8 cellular contexts compared by ENCODE assay signal in the genomic region with DNA sequence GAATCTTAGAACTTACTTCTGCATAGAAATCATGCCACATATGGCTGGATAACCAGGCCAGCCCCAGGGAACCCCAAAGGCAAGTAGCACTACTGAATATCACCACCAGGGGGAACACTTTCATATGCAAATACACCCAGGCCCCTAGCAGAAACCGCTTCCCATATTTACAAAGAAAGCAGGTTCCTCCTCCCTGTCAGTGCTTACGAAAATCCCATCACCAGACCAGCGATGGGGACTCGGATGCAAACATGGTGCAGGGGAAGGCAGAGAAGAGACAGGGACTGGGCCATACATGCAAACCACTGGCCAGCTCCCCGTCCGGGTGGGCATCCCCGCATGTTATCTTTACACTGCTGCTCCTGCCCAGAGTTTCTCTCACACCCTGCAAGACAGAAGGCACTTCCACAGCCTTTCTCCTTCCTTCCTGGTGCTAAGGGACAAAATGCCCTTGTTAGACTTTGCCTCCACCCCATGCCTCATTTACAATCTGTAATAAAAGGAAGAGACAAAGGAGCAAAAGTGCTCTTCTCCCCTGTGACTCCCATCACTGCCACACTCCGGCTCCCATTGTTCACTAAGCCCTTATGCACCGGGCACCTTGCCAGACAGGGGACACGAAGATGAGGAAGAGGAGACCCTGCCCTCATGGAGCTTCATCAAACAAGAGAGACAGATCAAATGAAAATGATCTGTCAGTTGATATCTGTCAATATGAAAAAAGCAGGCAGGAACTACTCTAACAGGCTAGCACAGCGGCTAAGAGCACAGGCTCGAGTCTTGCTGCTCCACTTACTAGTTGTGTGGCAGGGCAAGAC.
DNase-seq lines count a peak whose midpoint lies in the region; ATAC-seq lines count a peak whose summit lies in the region.

No MANE protein-coding gene starts in this region.

- DNase-seq in COLO668 (lab: John Stamatoyannopoulos, UW; ENCODE audit: unreplicated experiment) (peak; percentile 80), NCI-H69 (lab: John Stamatoyannopoulos, UW) (peak; percentile 90), ecto neural progenitor cell (ENCODE audit: low spot score) (peak; percentile 78), lung microvascular endothelial cell (ENCODE audit: low read depth in 2 of 2) (peak; percentile 79 to 83)
- DNase-seq in activated CD4-positive, alpha-beta T cell treated with anti-CD3 and anti-CD28 coated beads, Interleukin-2, amount 50 U/mL, for 24 hours (ENCODE audit: low read depth in 1 of 2, low spot score in 1 of 2), result peak; percentile 17 to 64
- peak; percentile 14 to 28 for DNase-seq in stimulated activated CD8-positive, alpha-beta memory T cell treated with anti-CD3 and anti-CD28 coated beads, Interleukin-2, amount 100 ng/mL, for 48 hours (ENCODE audit: low read depth in 2 of 2)

- ATAC-seq in GM19372 (IDR thresholded peaks at IDR 0.05; ENCODE audit: low read depth, unreplicated experiment) (peak; percentile 97), HG03439 (IDR thresholded peaks at IDR 0.05; ENCODE audit: unreplicated experiment) (peak; percentile 83)

Comparison
In these comparisons a context has a peak if more than half of its experiments do, and no peak if none do; other contexts are left out.
1. Peak in every context shown above with its lines: DNase-seq and ATAC-seq.
2. DNase-seq: peak in every context shown above with its lines; median percentile 90 in NCI-H69; 81 in lung microvascular endothelial cell; 80 in COLO668; 78 in ecto neural progenitor cell; 40 in activated CD4-positive, alpha-beta T cell treated with anti-CD3 and anti-CD28 coated beads, Interleukin-2, amount 50 U/mL, for 24 hours; 21 in stimulated activated CD8-positive, alpha-beta memory T cell treated with anti-CD3 and anti-CD28 coated beads, Interleukin-2, amount 100 ng/mL, for 48 hours.